In the genomic region with DNA sequence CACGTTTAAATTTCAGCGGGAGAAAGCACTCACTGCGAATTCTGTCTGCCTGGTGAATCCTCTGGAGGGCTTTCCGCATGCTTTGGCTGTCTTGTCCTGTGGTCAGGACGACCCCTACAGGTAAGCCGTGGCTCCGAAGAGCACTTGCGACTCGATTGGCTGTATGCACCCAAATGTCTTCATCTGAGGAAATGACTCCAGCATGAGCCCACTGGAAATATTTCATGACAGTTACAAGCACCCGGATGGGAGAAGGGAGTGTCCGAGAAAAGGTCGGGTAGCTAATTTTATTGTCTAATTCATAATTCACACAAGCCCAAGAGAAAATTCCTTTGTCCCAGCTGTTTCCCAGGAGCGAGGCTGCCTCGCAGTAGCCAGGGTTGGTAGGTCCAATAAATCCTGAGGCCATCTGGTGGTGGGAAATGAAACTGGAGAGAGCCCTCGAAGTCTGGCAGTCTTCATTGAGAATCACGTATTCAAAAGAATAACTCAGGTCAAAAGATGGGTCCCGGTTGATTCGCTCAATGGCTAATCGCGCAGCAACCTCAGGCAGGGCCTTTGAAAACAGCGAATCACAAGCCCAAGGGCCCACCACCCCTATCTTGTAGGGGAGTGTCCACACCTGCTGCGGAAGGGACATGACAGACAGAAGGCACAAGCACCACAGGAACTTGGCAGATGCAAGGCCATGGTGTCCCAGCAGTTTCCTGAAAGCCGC, we compare ENCODE assay signal across 8 cellular contexts. TPM values are rescaled to one million over a fixed set of nuclear protein-coding genes. Genes with fewer than 3 reads are reported as not detected.
DNase-seq lines count a peak whose midpoint lies in the region; ATAC-seq, FAIRE-seq and TF ChIP-seq lines count a peak whose summit lies in the region.

No MANE protein-coding gene starts in this region.

- no peak for ATAC-seq in HG03139 (IDR thresholded peaks at IDR 0.05; ENCODE audit: unreplicated experiment)

- TF ChIP-seq POLR2A in GM12891 (IDR thresholded peaks at IDR 0.05; ENCODE audit: low read depth, low read length): no peak
- no peak for TF ChIP-seq POLR2A in suprapubic skin (IDR thresholded peaks at IDR 0.05)

- no peaks in the 10 kb centered on the region for H3K9me3 ChIP-seq in suprapubic skin

- TF ChIP-seq CTCF in AG09309 (IDR thresholded peaks at IDR 0.05; ENCODE audit: control insufficient read depth, insufficient read depth, low read depth, low read length, missing control alignments) (peak; percentile 67), brain microvascular endothelial cell (IDR thresholded peaks at IDR 0.05; ENCODE audit: low read depth, low read length, missing control alignments) (peak; percentile 61), suprapubic skin (IDR thresholded peaks at IDR 0.05) (peak; percentile 20 to 41)

- in situ Hi-C loops in brain microvascular endothelial cell (cut with HindIII; ENCODE audit: low pct_ligation_motif_present, low sequenced_read_pairs): no loop called here

- 21% methylated on average over 21 of the region's 23 CpGs for WGBS in suprapubic skin

- peak; percentile 31 for FAIRE-seq in GM12891 (lab: Jason Lieb, UNC)

- H3K27me3 ChIP-seq in brain microvascular endothelial cell (replicated peaks) (no peaks in the 10 kb centered on the region), suprapubic skin (no peaks in the 10 kb centered on the region)

- H3K27ac ChIP-seq in brain microvascular endothelial cell (no peak overlapping the region), suprapubic skin (no peak overlapping the region)

- TF ChIP-seq EP300 in suprapubic skin (IDR thresholded peaks at IDR 0.05): no peak

- H3K36me3 ChIP-seq in brain microvascular endothelial cell (replicated peaks) (no peaks in the 10 kb centered on the region), suprapubic skin (no peaks in the 10 kb centered on the region)

- H3K4me3 ChIP-seq in AG09309 (ENCODE audit: control insufficient read depth, low read depth, low read length) (no peak overlapping the region), brain microvascular endothelial cell (ENCODE audit: low read depth, low read length) (peak overlapping the region; percentile 2), suprapubic skin (peak overlapping the region; percentile 5)

- DNase-seq in AG09309 (ENCODE audit: low read depth) (no peak), GM12891 (ENCODE audit: insufficient read length, low spot score) (no peak), NCI-H2227 (lab: John Stamatoyannopoulos, UW; ENCODE audit: unreplicated experiment) (peak; percentile 65), brain microvascular endothelial cell (peak; percentile 53), islet precursor cell (peak; percentile 90), suprapubic skin (ENCODE audit: low spot score in 2 of 2) (no peak)
- DNase-seq in NK-92 treated with Interleukin-12 subunit alpha and Interleukin-12 subunit beta, amount 100 ng/mL, for 24 hours (lab: John Stamatoyannopoulos, UW): no peak

- peaks cover 4% of the 10 kb centered on the region for H3K4me1 ChIP-seq in suprapubic skin

TF ChIP-seq in GM12891, 5 proteins besides CTCF, POLR2A, EP300 and RAD21:
- TF ChIP-seq TAF1 (IDR thresholded peaks at IDR 0.05; ENCODE audit: low read depth, low read length) (no peak), POLR2AphosphoS5 (IDR thresholded peaks at IDR 0.05; ENCODE audit: low read depth, low read length) (no peak), POU2F2 (IDR thresholded peaks at IDR 0.05; ENCODE audit: low read depth, low read length) (no peak), SPI1 (IDR thresholded peaks at IDR 0.05; ENCODE audit: low read depth, low read length) (no peak), PAX5 (IDR thresholded peaks at IDR 0.05; ENCODE audit: insufficient read depth, low read length, severe bottlenecking) (no peak)

RNA-seq across cellular contexts. Expression of a gene that starts 6.6 kb away (rescaled TPM):
- not detected for polyA plus RNA-seq in GM12891 (2012; ENCODE audit: low read depth, missing spikeins)
- not detected for total RNA-seq in suprapubic skin

Comparison
In these comparisons a context has a peak if more than half of its experiments do, and no peak if none do; other contexts are left out.
1. DNase-seq: peak in NCI-H2227 (single experiment), brain microvascular endothelial cell (single experiment) and islet precursor cell (single experiment); none in AG09309 (single experiment), GM12891 (single experiment), suprapubic skin (0 of 2) and NK-92 treated with Interleukin-12 subunit alpha and Interleukin-12 subunit beta, amount 100 ng/mL, for 24 hours (single experiment).
2. Peak in every context shown above with its lines, with median percentiles within 50 percentile points of each other: CTCF ChIP-seq.